ENCODE assay signal across 11 cellular contexts in genomic region chr16:25011891-25012499, GRCh38. TPM values are rescaled to one million over a fixed set of nuclear protein-coding genes. Genes with fewer than 3 reads are reported as not detected.
DNase-seq lines count a peak whose midpoint lies in the region; ATAC-seq, FAIRE-seq and TF ChIP-seq lines count a peak whose summit lies in the region.
"Had no signal": no experiment of that assay in that cellular context is flagged by ENCODE, and none has a peak within 500 bp of the region (broad histone marks: within the 10 kb centered on the region; RNA-seq: fewer than 3 reads in every experiment).

No MANE protein-coding gene starts in this region.

- no peaks in the 10 kb centered on the region for H3K27me3 Mint-ChIP-seq in naive B cell

- no peak overlapping the region for H2AFZ ChIP-seq in GM23248

- H3K27me3 ChIP-seq in GM23248 (replicated peaks; ENCODE audit: insufficient read depth) (no peaks in the 10 kb centered on the region), thyroid gland (no peaks in the 10 kb centered on the region)

- peak overlapping the region; percentile 88 to 100 (median 96) for H3K4me3 Mint-ChIP-seq in naive B cell

- no peaks in the 10 kb centered on the region for H3K9me3 Mint-ChIP-seq in naive B cell

- H3K27ac ChIP-seq in GM23248 (peak overlapping the region; percentile 85), thyroid gland (peak overlapping the region in 1 of 3 donors; percentile 51)
- H3K27ac ChIP-seq: VCaP had no signal

- H3K27ac Mint-ChIP-seq in naive B cell: peak overlapping the region; percentile 31 to 93 (median 74)

- H3K9ac ChIP-seq in GM23248: peak overlapping the region; percentile 62

- H3K4me3 ChIP-seq in AG04449 (ENCODE audit: low read depth, low read length): peak overlapping the region; percentile 15
- H3K4me3 ChIP-seq in GM23248: peak overlapping the region; percentile 46
- H3K4me3 ChIP-seq in thyroid gland (replicated peaks in 1 of 3): no peak overlapping the region

- peaks cover 73 to 85% (median 78%) of the 10 kb centered on the region in 3 donors for H3K4me1 Mint-ChIP-seq in naive B cell

- H3F3A ChIP-seq in GM23248 (ENCODE audit: insufficient read depth): peaks cover 40% of the 10 kb centered on the region

- peaks cover 85% of the 10 kb centered on the region for H3K79me2 ChIP-seq in GM23248 (ENCODE audit: insufficient read depth)

- TF ChIP-seq CTCF in AG04449 (IDR thresholded peaks at IDR 0.05; ENCODE audit: insufficient read depth, low read length, missing control alignments) (no peak), thyroid gland (IDR thresholded peaks at IDR 0.05) (no peak), D721Med (IDR thresholded peaks at IDR 0.05; ENCODE audit: insufficient read depth, missing control alignments) (no peak)

- H3K9me3 ChIP-seq in GM23248 (ENCODE audit: low read depth) (no peaks in the 10 kb centered on the region), thyroid gland (no peaks in the 10 kb centered on the region)

- 86 to 89% methylated on average over 7 of the region's 7 CpGs for WGBS in GM23248 (ENCODE audit: low coverage in 1 of 2, low lambda C conversion rate in 2 of 2, missing lambda C conversion rate in 2 of 2), 2 experiments
- 86% methylated on average over 7 of the region's 7 CpGs for WGBS in thyroid gland, 2 donors

- no peak for TF ChIP-seq POLR2A in thyroid gland (IDR thresholded peaks at IDR 0.05)

- CTCF ChIA-PET in AG04449 (lab: Yijun Ruan, JAX): no interaction called here

- peaks cover 14 to 34% of the 10 kb centered on the region in 2 donors for H3K36me3 Mint-ChIP-seq in naive B cell

- DNase-seq in AG04449 (ENCODE audit: low read depth, low spot score): no peak
- peak; percentile 62 for DNase-seq in GM23248
- peak; percentile 37 for DNase-seq in amniotic epithelial cell (ENCODE audit: low read depth)
- DNase-seq in naive B cell: no peak
- DNase-seq in thyroid gland: no peak
- DNase-seq in NK-92 (lab: John Stamatoyannopoulos, UW; ENCODE audit: unreplicated experiment): no peak
- no peak for DNase-seq in D721Med (ENCODE audit: insufficient read length, low spot score)
- DNase-seq: effector memory CD4-positive, alpha-beta T cell; NCI-H1105 had no signal

- H3K4me1 ChIP-seq in GM23248 (ENCODE audit: insufficient read depth) (peaks cover 56% of the 10 kb centered on the region), thyroid gland (peaks cover 15 to 53% of the 10 kb centered on the region in 2 donors)

- no peaks in the 10 kb centered on the region for H3K9me2 ChIP-seq in GM23248 (ENCODE audit: insufficient read depth)

- in situ Hi-C loops in GM23248 (cut with MboI): no loop called here

- H3K4me2 ChIP-seq in GM23248 (ENCODE audit: unreplicated experiment): peak overlapping the region; percentile 77

- H4K20me1 ChIP-seq in GM23248 (ENCODE audit: insufficient read depth): peaks cover 7% of the 10 kb centered on the region; the same call in 1 of the 2 replicates

- no peak for FAIRE-seq in D721Med (lab: Jason Lieb, UNC)

- intact Hi-C loops in thyroid gland (cut with DNase I): no loop called here

- POLR2A ChIA-PET in AG04449 (lab: Yijun Ruan, JAX): interaction anchor here (1.0 kb wide), 1 partner anchor 36 kb away, joined by 3 read pairs; no protein-coding TSS in a partner anchor

- ATAC-seq in naive B cell (ENCODE audit: low read depth in 2 of 2) (no peak), GM18519 (IDR thresholded peaks at IDR 0.05; ENCODE audit: low FRiP score, unreplicated experiment) (no peak)

- no peaks in the 10 kb centered on the region for H3K36me3 ChIP-seq in GM23248 (ENCODE audit: low read depth)
- no peaks in the 10 kb centered on the region for H3K36me3 ChIP-seq in thyroid gland

RNA-seq across cellular contexts. Expression of gene ARHGAP17, which starts 3.2 kb away (rescaled TPM):
- 11.6 and 47.7 TPM in 2 replicates for total RNA-seq in GM23248 (2014; rRNA removed; shearing (Covaris generic))
- polyA plus RNA-seq in GM23248 (2016; fragmentation: Nextera tagmentation; extraction: Ambion mirVana) (45.8 and 53.3 TPM in 2 replicates), naive B cell (ENCODE audit: low read depth in 6 of 6) (100 to 1,000 TPM in 4 of 6 donors, 10 to 100 TPM in 2; 90.5 to 200 (median 115) TPM)
- total RNA-seq in thyroid gland: 10 to 100 TPM; 41.7 to 70.4 (median 54.3) TPM

Comparison
In these comparisons a context has a peak if more than half of its experiments do, and no peak if none do; other contexts are left out.
1. DNase-seq: peak in GM23248 (single experiment) and amniotic epithelial cell (single experiment); none in AG04449 (single experiment), naive B cell (single experiment), thyroid gland (0 of 2), NK-92 (single experiment) and D721Med (single experiment).
2. H3K4me3 ChIP-seq: peak in AG04449 (single experiment) and GM23248 (single experiment); none in thyroid gland (0 of 3).